ENCODE assay signal across 29 cellular contexts in genomic region chrX:43386872-43387271, GRCh38.
"Had no signal": no experiment of that assay in that cellular context is flagged by ENCODE, and none has a peak within 500 bp of the region (broad histone marks: within the 10 kb centered on the region; RNA-seq: fewer than 3 reads in every experiment).

No MANE protein-coding gene starts in this region.

- ATAC-seq: activated CD8-positive, alpha-beta memory T cell treated with anti-CD3 and anti-CD28 coated beads, Interleukin-2, amount 10 ng/mL, durations not matched to agents 7 days and 5 days; left cardiac atrium; left ventricle myocardium superior; sciatic nerve; SK-N-SH treated with all-trans-retinoic acid at 6 μM for 48 hours; stimulated activated memory B cell treated with anti-CD40 and anti-IgM and Interleukin-4, amounts not matched to agents 10 μg/mL and 1 μg/mL and 100 μg/mL, for 72 hours; T-helper 17 cell had no signal

- DNase-seq: activated CD4-positive, alpha-beta T cell treated with anti-CD3 and anti-CD28 coated beads for 1 hour; activated CD4-positive, alpha-beta T cell treated with anti-CD3 and anti-CD28 coated beads, Interleukin-2, amount 50 U/mL, for 4 hours; activated CD8-positive, alpha-beta memory T cell treated with anti-CD3 and anti-CD28 coated beads, Interleukin-2, amount 10 ng/mL, durations not matched to agents 7 days and 5 days; activated effector memory CD4-positive, alpha-beta T cell treated with anti-CD3 and anti-CD28 coated beads, Interleukin-2, amount 50 U/mL, for 16 hours; activated naive CD4-positive, alpha-beta T cell treated with anti-CD3 and anti-CD28 coated beads for 36 hours; activated naive CD8-positive, alpha-beta T cell treated with anti-CD3 and anti-CD28 coated beads, Interleukin-2, amount 10 ng/mL, durations not matched to agents 7 days and 5 days; amniotic stem cell; effector CD8-positive, alpha-beta T cell; erythroblast; head of caudate nucleus; hippocampal formation; left cardiac atrium; left ventricle myocardium superior; naive B cell; nephron progenitor cell; retina; stimulated activated CD4-positive, alpha-beta T cell treated with anti-CD3 and anti-CD28 coated beads, Interleukin-12 subunit alpha, Interleukin-12 subunit beta, amount 100 ng/mL, for 4 hours; stimulated activated CD4-positive, alpha-beta T cell treated with anti-CD3 and anti-CD28 coated beads, Interleukin-4, amount 100 ng/mL, for 4 hours; stimulated activated CD8-positive, alpha-beta memory T cell treated with anti-CD3 and anti-CD28 coated beads, Interleukin-4, amount 100 ng/mL, for 48 hours; T-helper 17 cell; T1000; WERI-Rb-1 had no signal

- H3K27ac ChIP-seq: neutrophil, skin epidermis, suprapubic skin, tibial nerve, WERI-Rb-1 had no signal

- H3K27me3 Mint-ChIP-seq: activated CD8-positive, alpha-beta memory T cell treated with anti-CD3 and anti-CD28 coated beads, Interleukin-2, amount 10 ng/mL, durations not matched to agents 7 days and 5 days; activated naive CD8-positive, alpha-beta T cell treated with anti-CD3 and anti-CD28 coated beads, Interleukin-2, amount 10 ng/mL, durations not matched to agents 7 days and 5 days; stimulated activated memory B cell treated with anti-CD40 and anti-IgM and Interleukin-4, amounts not matched to agents 10 μg/mL and 1 μg/mL and 100 μg/mL, for 72 hours; T-helper 17 cell had no signal

- H3K27me3 ChIP-seq: neutrophil, suprapubic skin, tibial nerve had no signal

- H3K4me1 Mint-ChIP-seq: activated CD8-positive, alpha-beta memory T cell treated with anti-CD3 and anti-CD28 coated beads, Interleukin-2, amount 10 ng/mL, durations not matched to agents 7 days and 5 days; activated naive CD8-positive, alpha-beta T cell treated with anti-CD3 and anti-CD28 coated beads, Interleukin-2, amount 10 ng/mL, durations not matched to agents 7 days and 5 days; nephron progenitor cell; stimulated activated memory B cell treated with anti-CD40 and anti-IgM and Interleukin-4, amounts not matched to agents 10 μg/mL and 1 μg/mL and 100 μg/mL, for 72 hours; T-helper 17 cell had no signal

- H3K4me3 Mint-ChIP-seq: activated CD8-positive, alpha-beta memory T cell treated with anti-CD3 and anti-CD28 coated beads, Interleukin-2, amount 10 ng/mL, durations not matched to agents 7 days and 5 days; activated naive CD4-positive, alpha-beta T cell treated with anti-CD3 and anti-CD28 coated beads for 36 hours; activated naive CD8-positive, alpha-beta T cell treated with anti-CD3 and anti-CD28 coated beads, Interleukin-2, amount 10 ng/mL, durations not matched to agents 7 days and 5 days; naive B cell; nephron progenitor cell; stimulated activated memory B cell treated with anti-CD40 and anti-IgM and Interleukin-4, amounts not matched to agents 10 μg/mL and 1 μg/mL and 100 μg/mL, for 72 hours; T-helper 17 cell had no signal

- H3K4me3 ChIP-seq: skin epidermis, suprapubic skin, tibial nerve had no signal

- H3K9me3 ChIP-seq: neutrophil, suprapubic skin, tibial nerve had no signal

- H3K36me3 ChIP-seq: neutrophil, suprapubic skin, tibial nerve, WERI-Rb-1 had no signal

- H3K4me1 ChIP-seq: suprapubic skin, tibial nerve had no signal

- H3K36me3 Mint-ChIP-seq: activated CD8-positive, alpha-beta memory T cell treated with anti-CD3 and anti-CD28 coated beads, Interleukin-2, amount 10 ng/mL, durations not matched to agents 7 days and 5 days had no signal

- H3K27ac Mint-ChIP-seq: activated CD8-positive, alpha-beta memory T cell treated with anti-CD3 and anti-CD28 coated beads, Interleukin-2, amount 10 ng/mL, durations not matched to agents 7 days and 5 days; activated naive CD4-positive, alpha-beta T cell treated with anti-CD3 and anti-CD28 coated beads for 36 hours; activated naive CD8-positive, alpha-beta T cell treated with anti-CD3 and anti-CD28 coated beads, Interleukin-2, amount 10 ng/mL, durations not matched to agents 7 days and 5 days; naive B cell; nephron progenitor cell; stimulated activated memory B cell treated with anti-CD40 and anti-IgM and Interleukin-4, amounts not matched to agents 10 μg/mL and 1 μg/mL and 100 μg/mL, for 72 hours; T-helper 17 cell had no signal
